Comparison of ENCODE assay signal across 1 cellular context in the genomic region with DNA sequence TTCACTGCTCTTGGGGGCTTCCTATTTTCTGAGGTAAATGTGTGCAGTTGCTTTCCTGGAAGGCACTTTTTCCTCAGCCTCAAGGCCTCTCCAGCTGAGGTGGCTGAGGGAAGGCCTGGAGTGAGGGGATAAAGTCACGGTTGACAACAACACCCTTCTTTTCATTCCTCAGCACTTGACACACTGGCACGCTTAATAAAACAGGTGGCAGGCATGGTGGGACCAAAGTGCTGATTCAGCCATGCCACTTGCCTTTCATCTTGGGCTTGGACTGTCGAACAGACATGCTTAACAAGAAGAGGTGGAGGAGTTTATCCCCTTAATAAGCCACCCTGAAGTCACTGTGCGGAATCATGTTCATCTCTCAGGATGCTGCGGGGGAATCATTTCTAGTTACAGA.
A peak's percentile ranks its signal among the peaks of the same experiment; 100 is the strongest.
TF ChIP-seq lines count a peak whose summit lies in the region.

No MANE protein-coding gene starts in this region.

TF ChIP-seq in HepG2, 621 proteins besides CTCF, POLR2A, EP300 and RAD21:
- TF ChIP-seq PHF8 (CRISPR knock-in tag; IDR thresholded peaks at IDR 0.05) (no peak), MAFF (IDR thresholded peaks at IDR 0.05; ENCODE audit: low read depth, low read length) (0 out of 2 replicates have a peak, but pooled peaks have one; percentile 15)
